9 cellular contexts compared by ENCODE assay signal in the genomic region with DNA sequence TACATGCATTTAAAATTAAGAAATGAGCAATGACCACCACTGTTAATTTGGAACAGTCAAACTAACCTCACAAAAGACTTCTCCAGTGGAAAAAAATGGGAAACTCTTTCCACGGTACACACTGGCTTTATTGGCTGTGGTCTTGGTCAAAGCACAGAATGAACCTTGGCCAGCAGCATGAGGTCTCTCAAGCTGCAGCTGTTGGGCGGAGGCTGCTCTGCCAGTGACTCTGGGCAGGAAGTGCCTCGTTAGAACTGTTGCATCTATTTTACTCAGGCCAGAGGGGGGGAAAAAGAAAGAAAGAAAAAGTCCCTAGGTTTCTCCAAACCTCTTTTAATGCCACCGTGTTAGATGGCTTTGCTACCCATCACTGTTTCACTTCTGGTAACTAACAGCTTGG.
DNase-seq lines count a peak whose midpoint lies in the region; ATAC-seq and TF ChIP-seq lines count a peak whose summit lies in the region.
"Had no signal": no experiment of that assay in that cellular context is flagged by ENCODE, and none has a peak within 500 bp of the region (broad histone marks: within the 10 kb centered on the region; RNA-seq: fewer than 3 reads in every experiment).

No MANE protein-coding gene starts in this region.

- H3K36me3 ChIP-seq in fibroblast of lung (ENCODE audit: control insufficient read depth, insufficient read depth, low read length) (no peaks in the 10 kb centered on the region), vagina (no peaks in the 10 kb centered on the region)

- H3K27ac ChIP-seq in fibroblast of lung (ENCODE audit: insufficient read depth, low read length) = no peak overlapping the region
- peak overlapping the region; percentile 8 for H3K27ac ChIP-seq in vagina
- no peak overlapping the region for H3K27ac ChIP-seq in CD4-positive, alpha-beta T cell (ENCODE audit: low read depth, low read length)
- H3K27ac ChIP-seq: VCaP had no signal

- peak; percentile 81 for ATAC-seq in GM21367 (IDR thresholded peaks at IDR 0.05; ENCODE audit: unreplicated experiment)
- ATAC-seq in CD4-positive, alpha-beta T cell (ENCODE audit: poor library complexity) = no peak

- no peak for TF ChIP-seq POLR2A in vagina (IDR thresholded peaks at IDR 0.05)

- CTCF ChIA-PET in CD4-positive, alpha-beta T cell (lab: Charles Lee) = no interaction called here

- H3K4me1 Mint-ChIP-seq in CD4-positive, alpha-beta T cell (ENCODE audit: low read depth) = peaks cover 9% of the 10 kb centered on the region

- H3K27me3 Mint-ChIP-seq in CD4-positive, alpha-beta T cell = no peaks in the 10 kb centered on the region

- POLR2A ChIA-PET in CD4-positive, alpha-beta T cell (lab: Charles Lee) = no interaction called here

- no peaks in the 10 kb centered on the region for H3K27me3 ChIP-seq in fibroblast of lung (ENCODE audit: control insufficient read depth, insufficient read depth, low read length)
- no peaks in the 10 kb centered on the region for H3K27me3 ChIP-seq in vagina
- H3K27me3 ChIP-seq in CD4-positive, alpha-beta T cell (ENCODE audit: control insufficient read depth, insufficient read depth, low read length) = no peaks in the 10 kb centered on the region

- H3K9me3 ChIP-seq in fibroblast of lung (ENCODE audit: control insufficient read depth, insufficient read depth, low read depth, low read length) = no peaks in the 10 kb centered on the region
- H3K9me3 ChIP-seq in vagina = no peaks in the 10 kb centered on the region
- no peaks in the 10 kb centered on the region for H3K9me3 ChIP-seq in CD4-positive, alpha-beta T cell (ENCODE audit: control insufficient read depth, low read length)

- H3K9ac ChIP-seq in fibroblast of lung (ENCODE audit: insufficient read depth, low read length) = no peak overlapping the region

- H3K9me3 Mint-ChIP-seq in CD4-positive, alpha-beta T cell = no peaks in the 10 kb centered on the region

- no peak overlapping the region for H3K27ac Mint-ChIP-seq in CD4-positive, alpha-beta T cell

- DNase-seq in AG20443 (ENCODE audit: low spot score) = peak; percentile 72
- DNase-seq in Jurkat, Clone E6-1 (ENCODE audit: low read depth, low spot score) = peak; percentile 39
- peak; percentile 63 to 84 for DNase-seq in fibroblast of lung (ENCODE audit: low read depth in 2 of 2)
- no peak for DNase-seq in vagina (ENCODE audit: extremely low spot score in 2 of 2)
- DNase-seq in stimulated activated CD4-positive, alpha-beta T cell treated with anti-CD3 and anti-CD28 coated beads, Interleukin-2, amount 100 ng/mL, for 48 hours = no peak
- no peak for DNase-seq in NCI-H1930 (lab: John Stamatoyannopoulos, UW)
- no peak for DNase-seq in CD4-positive, alpha-beta T cell

- H2AFZ ChIP-seq in fibroblast of lung (ENCODE audit: low read length) = peak overlapping the region; percentile 51

- H3K4me3 ChIP-seq in Jurkat, Clone E6-1 (ENCODE audit: low read length) = no peak overlapping the region
- H3K4me3 ChIP-seq in fibroblast of lung (replicated peaks in 1 of 4; ENCODE audit: control extremely low read depth in 1 of 4, insufficient read depth in 1 of 4, low read depth in 3 of 4, low read length in 4 of 4) = no peak overlapping the region
- no peak overlapping the region for H3K4me3 ChIP-seq in vagina

- H3K4me1 ChIP-seq in fibroblast of lung (ENCODE audit: control insufficient read depth, extremely low read depth, insufficient read depth, low read length) (no peaks in the 10 kb centered on the region), vagina (peaks cover 9% of the 10 kb centered on the region)

- no peak for TF ChIP-seq CTCF in fibroblast of lung (conservative IDR thresholded peaks at IDR 0.05 in 1 of 2, IDR thresholded peaks at IDR 0.05 in 1 of 2; ENCODE audit: low read depth in 1 of 2, low read length in 2 of 2)
- no peak for TF ChIP-seq CTCF in vagina (IDR thresholded peaks at IDR 0.05)
- TF ChIP-seq CTCF in CD4-positive, alpha-beta T cell (IDR thresholded peaks at IDR 0.05) = no peak

- no peaks in the 10 kb centered on the region for H3K36me3 Mint-ChIP-seq in CD4-positive, alpha-beta T cell (ENCODE audit: low read depth)

- H4K20me1 ChIP-seq in fibroblast of lung (ENCODE audit: control insufficient read depth, extremely low read depth, insufficient read depth, low read length) = no peaks in the 10 kb centered on the region

- H3K4me2 ChIP-seq in fibroblast of lung (ENCODE audit: extremely low read depth, insufficient read depth, low read length) = no peak overlapping the region

- H3K79me2 ChIP-seq in fibroblast of lung (ENCODE audit: control insufficient read depth, insufficient read depth, low read length) = no peaks in the 10 kb centered on the region

- H3K4me3 Mint-ChIP-seq in CD4-positive, alpha-beta T cell = no peak overlapping the region

- intact Hi-C loops in vagina (cut with DNase I) = no loop called here
- intact Hi-C loops in CD4-positive, alpha-beta T cell (cut with DNase I, micrococcal nuclease) = no loop called here

Comparison
In these comparisons a context has a peak if more than half of its experiments do, and no peak if none do; other contexts are left out.
1. DNase-seq: peak in AG20443 (single experiment), Jurkat, Clone E6-1 (single experiment) and fibroblast of lung (2 of 2); none in vagina (0 of 2), stimulated activated CD4-positive, alpha-beta T cell treated with anti-CD3 and anti-CD28 coated beads, Interleukin-2, amount 100 ng/mL, for 48 hours (0 of 2), NCI-H1930 (0 of 2) and CD4-positive, alpha-beta T cell (0 of 10).